In genomic region chr13:64339373-64340063, GRCh38 we compare ENCODE assay signal across 19 cellular contexts.
DNase-seq lines count a peak whose midpoint lies in the region; ATAC-seq, FAIRE-seq and TF ChIP-seq lines count a peak whose summit lies in the region.
"Had no signal": no experiment of that assay in that cellular context is flagged by ENCODE, and none has a peak within 500 bp of the region (broad histone marks: within the 10 kb centered on the region; RNA-seq: fewer than 3 reads in every experiment).

No MANE protein-coding gene starts in this region.

- no peak overlapping the region for H3K18ac ChIP-seq in H1 (ENCODE audit: extremely low read depth, low read length)

- H3K4me1 ChIP-seq in HUES48 (ENCODE audit: control insufficient read depth, insufficient read depth, low read length), result peaks cover 18% of the 10 kb centered on the region; the same call in 1 of the 2 replicates
- peaks cover 0 to 5% (median 0%) of the 10 kb centered on the region in 4 experiments; a peak in 1 of 7 replicates for H3K4me1 ChIP-seq in H1 (replicated peaks in 1 of 4; ENCODE audit: control insufficient read depth in 3 of 4, insufficient read depth in 4 of 4, low read length in 3 of 4)
- no peaks in the 10 kb centered on the region for H3K4me1 ChIP-seq in iPS DF 6.9 (ENCODE audit: control insufficient read depth, insufficient read depth, low read length)
- H3K4me1 ChIP-seq: BLaER1 had no signal

- no peak overlapping the region for H2BK15ac ChIP-seq in H1 (ENCODE audit: low read length)

- H3K9me3 ChIP-seq in HUES48 (ENCODE audit: control insufficient read depth, insufficient read depth, low read length) (peaks cover 28% of the 10 kb centered on the region), H1 (ENCODE audit: insufficient read depth in 2 of 2, low read depth in 1 of 2, low read length in 1 of 2) (peaks cover 4 to 21% of the 10 kb centered on the region in 2 experiments; a peak in 3 of 4 replicates), iPS DF 6.9 (ENCODE audit: control insufficient read depth, insufficient read depth, low read length) (no peaks in the 10 kb centered on the region; the same call in 1 of the 2 replicates)

- no peak for TF ChIP-seq POLR2A in H1 (IDR thresholded peaks at IDR 0.05; ENCODE audit: control extremely low read depth in 1 of 2, low read depth in 2 of 2, low read length in 2 of 2)

- no peaks in the 10 kb centered on the region for H4K20me1 ChIP-seq in H1 (replicated peaks in 1 of 2; ENCODE audit: control insufficient read depth in 1 of 2, insufficient read depth in 2 of 2, low read length in 2 of 2)
- H4K20me1 ChIP-seq: BLaER1 had no signal

- peak overlapping the region; percentile 64; the same call in 1 of the 2 replicates for H2BK12ac ChIP-seq in H1 (ENCODE audit: low read depth, low read length)

- H4K8ac ChIP-seq in H1 (ENCODE audit: extremely low read depth, insufficient read depth, low read length), result no peak overlapping the region

- intact Hi-C loops in activated T-helper 1 cell treated with anti-CD3 and anti-CD28 coated beads, Interleukin-12 subunit alpha, Interleukin-12 subunit beta, Interleukin-2, Interleukin-4 antibody, amounts not matched to agents 30 ng/mL and 10 ng/mL and 1 ng/mL, durations not matched to agents 14 hours and 24 hours and 36 hours (cut with micrococcal nuclease), result no loop called here

- H3K27me3 ChIP-seq in HUES48 (ENCODE audit: control insufficient read depth, insufficient read depth, low read length) (no peaks in the 10 kb centered on the region), H1 (replicated peaks in 1 of 4; ENCODE audit: control insufficient read depth in 3 of 4, extremely low read depth in 1 of 4, insufficient read depth in 3 of 4, low read length in 3 of 4) (no peaks in the 10 kb centered on the region), iPS DF 6.9 (ENCODE audit: control insufficient read depth, insufficient read depth, low read length) (no peaks in the 10 kb centered on the region)
- H3K27me3 ChIP-seq: BLaER1 had no signal

- no peak for ATAC-seq in GM21526 (IDR thresholded peaks at IDR 0.05; ENCODE audit: low FRiP score, unreplicated experiment)
- ATAC-seq: GM12878, K562 had no signal

- CTCF ChIA-PET in H1 (lab: Charles Lee; ENCODE audit: partially characterized antibody), result no interaction called here

- WGBS in H1 (ENCODE audit: extremely low coverage in 1 of 2, insufficient coverage in 1 of 2, insufficient read length in 1 of 2, insufficient replicate concordance in 2 of 2, low coverage in 1 of 2, low lambda C conversion rate in 2 of 2, missing lambda C conversion rate in 1 of 2), 2 experiments, result 43% methylated on average over 8 of the region's 8 CpGs; no CpG with 5 or more reads in 1 of the 2 experiments
- WGBS in iPS DF 6.9 (ENCODE audit: insufficient coverage, insufficient read length), result no CpG with 5 or more reads among the region's 8 CpGs

- H3K4me1 Mint-ChIP-seq in activated T-helper 1 cell treated with anti-CD3 and anti-CD28 coated beads, Interleukin-12 subunit alpha, Interleukin-12 subunit beta, Interleukin-2, Interleukin-4 antibody, amounts not matched to agents 30 ng/mL and 10 ng/mL and 1 ng/mL, durations not matched to agents 14 hours and 24 hours and 36 hours (ENCODE audit: low read depth), result no peaks in the 10 kb centered on the region
- H3K4me1 Mint-ChIP-seq: CD14-positive monocyte; CD4-positive, alpha-beta memory T cell had no signal

- no peak overlapping the region for H3K56ac ChIP-seq in H1 (replicated peaks; ENCODE audit: insufficient read length, low read depth, low read length)

- H3K4me3 ChIP-seq in HUES48 (ENCODE audit: low read depth, low read length) (no peak overlapping the region), H1 (ENCODE audit: extremely low read depth in 1 of 4, insufficient read depth in 2 of 4, low read depth in 3 of 4, low read length in 4 of 4) (peak overlapping the region in 1 of 4 experiments; percentile 29; a peak in 1 of 8 replicates), iPS DF 6.9 (ENCODE audit: low read length) (no peak overlapping the region)
- H3K4me3 ChIP-seq: BLaER1, GM12878, K562 had no signal

- TF ChIP-seq CTCF in D721Med (IDR thresholded peaks at IDR 0.05; ENCODE audit: insufficient read depth, missing control alignments) (no peak), H1 (IDR thresholded peaks at IDR 0.05; ENCODE audit: control extremely low read depth in 1 of 3, insufficient read depth in 1 of 3, low read depth in 1 of 3, low read length in 3 of 3) (no peak)

- DNase-seq in D721Med (ENCODE audit: insufficient read length, low spot score) (no peak), H1 (ENCODE audit: low read depth in 1 of 2, low spot score in 2 of 2) (no peak), iPS DF 6.9 (ENCODE audit: low read depth, low spot score) (peak; percentile 16), NCI-H1694 treated with DMSO at 0.1 percent for 48 hours (lab: John Stamatoyannopoulos, UW) (no peak)
- no peak for DNase-seq in activated T-helper 1 cell treated with anti-CD3 and anti-CD28 coated beads, Interleukin-12 subunit alpha, Interleukin-12 subunit beta, Interleukin-2, Interleukin-4 antibody, amounts not matched to agents 30 ng/mL and 10 ng/mL and 1 ng/mL, durations not matched to agents 14 hours and 24 hours and 36 hours (ENCODE audit: low spot score)
- DNase-seq: 8988T; CD4-positive, alpha-beta memory T cell; DMS 273 treated with DMSO at 0.1 percent for 48 hours; DMS53; DND-41; EL; H7; IMR-90 had no signal

- TF ChIP-seq EP300 in H1 (IDR thresholded peaks at IDR 0.05; ENCODE audit: borderline replicate concordance in 1 of 2, low read depth in 2 of 2, low read length in 2 of 2), result no peak

- H3K4me3 Mint-ChIP-seq in activated T-helper 1 cell treated with anti-CD3 and anti-CD28 coated beads, Interleukin-12 subunit alpha, Interleukin-12 subunit beta, Interleukin-2, Interleukin-4 antibody, amounts not matched to agents 30 ng/mL and 10 ng/mL and 1 ng/mL, durations not matched to agents 14 hours and 24 hours and 36 hours, result no peak overlapping the region
- H3K4me3 Mint-ChIP-seq: CD14-positive monocyte; CD4-positive, alpha-beta memory T cell had no signal

- H3K23ac ChIP-seq in H1 (ENCODE audit: insufficient read length), result no peak overlapping the region

- H3K79me1 ChIP-seq in H1 (ENCODE audit: low read depth, low read length), result no peaks in the 10 kb centered on the region

- no peak overlapping the region for H2BK20ac ChIP-seq in H1 (ENCODE audit: low read length)

- no peak overlapping the region for H2AK5ac ChIP-seq in H1 (ENCODE audit: low read depth, low read length)

- POLR2A ChIA-PET in H1 (lab: Charles Lee; ENCODE audit: partially characterized antibody), result no interaction called here

- no peak for TF ChIP-seq RAD21 in H1 (IDR thresholded peaks at IDR 0.05 in 1 of 2, conservative IDR thresholded peaks at IDR 0.05 in 1 of 2; ENCODE audit: low read depth in 2 of 2, low read length in 2 of 2)

- H3K27me3 Mint-ChIP-seq in activated T-helper 1 cell treated with anti-CD3 and anti-CD28 coated beads, Interleukin-12 subunit alpha, Interleukin-12 subunit beta, Interleukin-2, Interleukin-4 antibody, amounts not matched to agents 30 ng/mL and 10 ng/mL and 1 ng/mL, durations not matched to agents 14 hours and 24 hours and 36 hours (ENCODE audit: insufficient read depth), result no peaks in the 10 kb centered on the region
- H3K27me3 Mint-ChIP-seq: CD4-positive, alpha-beta memory T cell had no signal

- H3K27ac ChIP-seq in HUES48 (ENCODE audit: low read depth, low read length) (peak overlapping the region; percentile 71), H1 (ENCODE audit: low read depth, low read length) (no peak overlapping the region; the same call in 1 of the 2 replicates), iPS DF 6.9 (ENCODE audit: low read length) (no peak overlapping the region)
- H3K27ac ChIP-seq: BLaER1 had no signal

- no peak overlapping the region for H3K14ac ChIP-seq in H1 (ENCODE audit: insufficient read length)

- H3K36me3 ChIP-seq in HUES48 (ENCODE audit: control insufficient read depth, insufficient read depth, low read length), result peaks cover 3% of the 10 kb centered on the region; the same call in 1 of the 2 replicates
- peaks cover 0 to 8% (median 0%) of the 10 kb centered on the region in 4 experiments; a peak in 1 of 8 replicates for H3K36me3 ChIP-seq in H1 (ENCODE audit: control insufficient read depth in 2 of 4, insufficient read depth in 4 of 4, low read length in 3 of 4)
- H3K36me3 ChIP-seq in iPS DF 6.9 (ENCODE audit: control insufficient read depth, insufficient read depth, low read length), result no peaks in the 10 kb centered on the region
- H3K36me3 ChIP-seq: BLaER1 had no signal

- H4K5ac ChIP-seq in H1 (ENCODE audit: insufficient read length, low read depth, low read length), result no peak overlapping the region

- no peak overlapping the region for H3K4ac ChIP-seq in H1 (replicated peaks; ENCODE audit: insufficient read length, low read depth, low read length)

- H3K9ac ChIP-seq in HUES48 (ENCODE audit: low read depth, low read length) (no peak overlapping the region), H1 (replicated peaks in 1 of 4; ENCODE audit: extremely low read depth in 1 of 4, low read depth in 3 of 4, low read length in 3 of 4) (no peak overlapping the region)
- H3K9ac ChIP-seq: BLaER1 had no signal

- no peaks in the 10 kb centered on the region for H3K79me2 ChIP-seq in H1 (ENCODE audit: control insufficient read depth in 1 of 2, insufficient read depth in 2 of 2, low read length in 2 of 2)

- no peak overlapping the region for H4K91ac ChIP-seq in H1 (replicated peaks; ENCODE audit: insufficient read length, low read length)

- H2BK5ac ChIP-seq in H1 (ENCODE audit: low read depth, low read length), result no peak overlapping the region

- H3K9me3 Mint-ChIP-seq in activated T-helper 1 cell treated with anti-CD3 and anti-CD28 coated beads, Interleukin-12 subunit alpha, Interleukin-12 subunit beta, Interleukin-2, Interleukin-4 antibody, amounts not matched to agents 30 ng/mL and 10 ng/mL and 1 ng/mL, durations not matched to agents 14 hours and 24 hours and 36 hours, result peaks cover 19% of the 10 kb centered on the region

- H2BK120ac ChIP-seq in H1 (replicated peaks; ENCODE audit: low read depth, low read length), result no peak overlapping the region

- H3K23me2 ChIP-seq in H1 (ENCODE audit: low read depth, low read length), result no peaks in the 10 kb centered on the region

- peak overlapping the region; percentile 8 to 18; a peak in 1 of 4 replicates for H3K4me2 ChIP-seq in H1 (ENCODE audit: insufficient read depth in 1 of 2, low read depth in 2 of 2, low read length in 2 of 2)
- H3K4me2 ChIP-seq: BLaER1 had no signal

- H2AFZ ChIP-seq in H1 (ENCODE audit: low read length), result no peak overlapping the region

- FAIRE-seq in D721Med (lab: Jason Lieb, UNC) (peak; percentile 11), H1 (lab: Jason Lieb, UNC) (peak; percentile 52)
- FAIRE-seq: GM12878, K562 had no signal

- H3K27ac Mint-ChIP-seq in activated T-helper 1 cell treated with anti-CD3 and anti-CD28 coated beads, Interleukin-12 subunit alpha, Interleukin-12 subunit beta, Interleukin-2, Interleukin-4 antibody, amounts not matched to agents 30 ng/mL and 10 ng/mL and 1 ng/mL, durations not matched to agents 14 hours and 24 hours and 36 hours, result no peak overlapping the region
- H3K27ac Mint-ChIP-seq: CD14-positive monocyte; CD4-positive, alpha-beta memory T cell had no signal

- H3K36me3 Mint-ChIP-seq in activated T-helper 1 cell treated with anti-CD3 and anti-CD28 coated beads, Interleukin-12 subunit alpha, Interleukin-12 subunit beta, Interleukin-2, Interleukin-4 antibody, amounts not matched to agents 30 ng/mL and 10 ng/mL and 1 ng/mL, durations not matched to agents 14 hours and 24 hours and 36 hours (ENCODE audit: low read depth), result no peaks in the 10 kb centered on the region
- H3K36me3 Mint-ChIP-seq: CD14-positive monocyte; CD4-positive, alpha-beta memory T cell had no signal
